ENCODE assay signal across 6 cellular contexts in genomic region chr16:22024785-22025184, GRCh38. TPM values are rescaled to one million over a fixed set of nuclear protein-coding genes. Genes with fewer than 3 reads are reported as not detected.
"Had no signal": no experiment of that assay in that cellular context is flagged by ENCODE, and none has a peak within 500 bp of the region (broad histone marks: within the 10 kb centered on the region; RNA-seq: fewer than 3 reads in every experiment).

No MANE protein-coding gene starts in this region.

RNA-seq across cellular contexts. Expression of gene PDZD9, which starts 23.9 kb away (rescaled TPM):
- total RNA-seq: M059J; Right ventricle myocardium superior; RPMI7951; SK-MEL-5; T-cell; T-helper 1 cell treated with Interleukin-12 subunit alpha and Interleukin-12 subunit beta and Interleukin-4 antibody, amounts not matched to agents 30 ng/mL and 1 ng/mL, for 36 hours had no signal
